ENCODE assay signal across 8 cellular contexts in the genomic region with DNA sequence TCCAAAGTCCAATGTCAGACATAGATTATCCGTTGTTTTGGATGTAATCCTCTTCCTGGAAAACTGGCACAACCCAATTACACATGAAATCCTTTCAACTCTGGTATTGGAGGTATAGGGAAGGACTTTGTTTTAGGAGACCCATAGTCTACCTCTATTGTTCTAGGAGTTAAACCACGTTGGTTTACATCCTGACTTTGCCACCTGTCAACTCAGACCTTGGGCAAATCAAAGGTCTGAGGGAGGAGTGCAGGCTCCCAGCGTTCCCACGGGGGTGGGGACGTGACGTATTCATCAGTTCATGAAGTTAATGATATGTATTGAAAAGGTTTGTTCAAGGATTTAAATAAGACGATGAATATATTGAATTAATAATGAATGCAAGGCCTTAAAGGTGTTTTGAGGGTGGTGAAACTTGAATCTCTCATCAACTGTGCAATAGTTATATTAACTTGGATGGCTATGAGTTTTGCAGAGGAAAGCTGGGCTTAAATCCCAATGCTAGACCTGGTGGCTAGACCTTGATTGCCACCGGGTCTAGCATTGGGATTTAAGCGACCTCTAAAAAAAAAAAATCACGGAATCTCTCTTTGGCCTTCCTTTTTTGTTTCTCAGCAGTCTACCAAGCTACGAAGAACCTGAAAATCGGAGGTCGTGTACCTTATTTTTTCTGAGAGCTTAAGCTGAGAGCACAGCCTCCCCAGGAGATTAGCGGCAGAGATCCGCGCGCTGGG. TPM values are rescaled to one million over a fixed set of nuclear protein-coding genes. Genes with fewer than 3 reads are reported as not detected.
DNase-seq lines count a peak whose midpoint lies in the region; ATAC-seq and TF ChIP-seq lines count a peak whose summit lies in the region.

No MANE protein-coding gene starts in this region.

- H2BK15ac ChIP-seq in IMR-90 (ENCODE audit: low read depth, low read length) = no peak overlapping the region

- H3K9ac ChIP-seq in IMR-90 (ENCODE audit: low read depth, low read length) = peak overlapping the region; percentile 10; the same call in 1 of the 2 replicates

- TF ChIP-seq CTCF in IMR-90 (conservative IDR thresholded peaks at IDR 0.05; ENCODE audit: low read depth, low read length) = no peak
- TF ChIP-seq CTCF in choroid plexus epithelial cell (conservative IDR thresholded peaks at IDR 0.05; ENCODE audit: low read depth, low read length) = no peak
- TF ChIP-seq CTCF in GM10248 (IDR thresholded peaks at IDR 0.05; ENCODE audit: control extremely low read depth, extremely low read depth, low read depth, missing control alignments) = no peak

- no peak overlapping the region for H3K23ac ChIP-seq in IMR-90 (ENCODE audit: low read depth, low read length)

- H3K4me3 ChIP-seq in IMR-90 (ENCODE audit: insufficient read depth, low read depth, low read length) = no peak overlapping the region
- peak overlapping the region; percentile 82 for H3K4me3 ChIP-seq in choroid plexus epithelial cell (ENCODE audit: low read depth, low read length)

- H3K56ac ChIP-seq in IMR-90 (ENCODE audit: extremely low read depth, insufficient read depth, low read length) = no peak overlapping the region

- BruUV-seq in IMR-90 (replicated peaks; lab: Mats Ljungman, UMichigan) = no TSS peak

- H3K27me3 Mint-ChIP-seq in naive thymus-derived CD8-positive, alpha-beta T cell = no peaks in the 10 kb centered on the region

- ATAC-seq in IMR-90 (ENCODE audit: low read depth) (no peak), HG03432 (IDR thresholded peaks at IDR 0.05; ENCODE audit: unreplicated experiment) (no peak), HG02884 (IDR thresholded peaks at IDR 0.05; ENCODE audit: unreplicated experiment) (no peak)
- ATAC-seq in naive thymus-derived CD8-positive, alpha-beta T cell = no peak

- no peak overlapping the region for H3K18ac ChIP-seq in IMR-90 (ENCODE audit: low read depth, low read length)

- H3K4ac ChIP-seq in IMR-90 (ENCODE audit: low read depth, low read length) = no peak overlapping the region

- H3K4me2 ChIP-seq in IMR-90 (ENCODE audit: low read depth, low read length) = peak overlapping the region; percentile 27

- no peak overlapping the region for H2AK5ac ChIP-seq in IMR-90 (ENCODE audit: low read depth, low read length)

- H3K4me1 Mint-ChIP-seq in naive thymus-derived CD8-positive, alpha-beta T cell = peaks cover 12 to 15% (median 13%) of the 10 kb centered on the region in 4 donors

- in situ Hi-C loops in IMR-90 (cut with MboI; ENCODE audit: low sequenced_read_pairs) = no loop called here

- POLR2A ChIA-PET in IMR-90 (lab: Charles Lee; ENCODE audit: unreplicated experiment) = interaction anchor here (0.5 kb wide), 1 partner anchor 58 kb away, joined by 6 read pairs; no protein-coding TSS in a partner anchor
- POLR2A ChIA-PET in naive thymus-derived CD8-positive, alpha-beta T cell (lab: Charles Lee) = interaction anchor here (0.5 kb wide), 1 partner anchor 209 kb away, joined by 4 read pairs; no protein-coding TSS in a partner anchor
- POLR2A ChIA-PET in GM10248 (lab: Yijun Ruan, JAX) = no interaction called here

- H2AFZ ChIP-seq in IMR-90 (replicated peaks; ENCODE audit: low read length, poor library complexity) = peak overlapping the region; percentile 74

- intact Hi-C loops in IMR-90 (cut with micrococcal nuclease) = no loop called here

- dilution Hi-C loops in IMR-90 (cut with HindIII; ENCODE audit: low sequenced_read_pairs, unreplicated experiment) = no loop called here

- H3K14ac ChIP-seq in IMR-90 (replicated peaks; ENCODE audit: low read depth, low read length) = no peak overlapping the region

- peaks cover 4% of the 10 kb centered on the region; the same call in 1 of the 2 replicates for H3K9me1 ChIP-seq in IMR-90 (ENCODE audit: insufficient read depth, low read length)

- no peaks in the 10 kb centered on the region for H3K9me3 ChIP-seq in IMR-90 (ENCODE audit: control insufficient read depth, insufficient read depth, low read length)

- peak overlapping the region; percentile 22 for H2BK5ac ChIP-seq in IMR-90 (ENCODE audit: low read depth, low read length, poor library complexity, severe bottlenecking)

- peaks cover 3% of the 10 kb centered on the region for H3K4me1 ChIP-seq in IMR-90 (ENCODE audit: control insufficient read depth, insufficient read depth, low read length)

- peak overlapping the region; percentile 18 to 93 (median 81) for H3K27ac Mint-ChIP-seq in naive thymus-derived CD8-positive, alpha-beta T cell

- H4K8ac ChIP-seq in IMR-90 (ENCODE audit: low read depth in 2 of 2, low read length in 2 of 2) = peak overlapping the region; percentile 36 to 78; a peak in 2 of 4 replicates

- no peak overlapping the region for H2BK120ac ChIP-seq in IMR-90 (ENCODE audit: low read depth, low read length)

- H3K9me3 Mint-ChIP-seq in naive thymus-derived CD8-positive, alpha-beta T cell = no peaks in the 10 kb centered on the region

- no peak for TF ChIP-seq POLR2A in IMR-90 (IDR thresholded peaks at IDR 0.05; ENCODE audit: low read depth, low read length)

- H2BK20ac ChIP-seq in IMR-90 (ENCODE audit: low read depth, low read length) = peak overlapping the region; percentile 60; the same call in 1 of the 2 replicates

- 12 to 100% methylated on average over 1 to 5 of the region's 17 CpGs for WGBS in IMR-90 (ENCODE audit: extremely low coverage in 2 of 2, insufficient read length in 1 of 2), 2 experiments

- H3K36me3 ChIP-seq in IMR-90 (ENCODE audit: control insufficient read depth, insufficient read depth, low read length) = no peaks in the 10 kb centered on the region

- no peak for TF ChIP-seq RAD21 in IMR-90 (IDR thresholded peaks at IDR 0.05; ENCODE audit: low read length)

- H3K27me3 ChIP-seq in IMR-90 (ENCODE audit: control insufficient read depth, insufficient read depth, low read length) = no peaks in the 10 kb centered on the region

- peaks cover 7 to 20% of the 10 kb centered on the region in 2 experiments for H3K79me1 ChIP-seq in IMR-90 (ENCODE audit: low read depth in 1 of 2, low read length in 2 of 2)

- H4K5ac ChIP-seq in IMR-90 (ENCODE audit: low read depth, low read length) = peak overlapping the region; percentile 55; the same call in 1 of the 2 replicates

- CTCF ChIA-PET in IMR-90 (lab: Yijun Ruan, JAX) (interaction anchor here (0.6 kb wide), 2 partner anchors 29 to 175 kb away, joined by 3 to 5 read pairs; no protein-coding TSS in a partner anchor), GM10248 (lab: Yijun Ruan, JAX) (interaction anchor here (1.4 to 2.0 kb wide), 3 partner anchors 15 to 30 kb away, joined by 3 to 5 read pairs (median 3); no protein-coding TSS in a partner anchor)

- H2AK9ac ChIP-seq in IMR-90 (replicated peaks; ENCODE audit: low read depth, low read length, poor library complexity) = no peak overlapping the region

- H4K20me1 ChIP-seq in IMR-90 (ENCODE audit: insufficient read depth, low read length) = peaks cover 21% of the 10 kb centered on the region; the same call in 1 of the 2 replicates

- H4K91ac ChIP-seq in IMR-90 (ENCODE audit: insufficient read depth, low read depth, low read length) = no peak overlapping the region

- no peaks in the 10 kb centered on the region for H3K36me3 Mint-ChIP-seq in naive thymus-derived CD8-positive, alpha-beta T cell

- DNase-seq in D341Med (ENCODE audit: low spot score) (peak; percentile 67), IMR-90 (no peak), choroid plexus epithelial cell (ENCODE audit: low read depth) (no peak), GM10248 (ENCODE audit: extremely low spot score) (no peak), ecto neural progenitor cell (ENCODE audit: low spot score) (no peak)
- DNase-seq in naive thymus-derived CD8-positive, alpha-beta T cell = no peak

- peak overlapping the region; percentile 76 to 97 (median 90) for H3K4me3 Mint-ChIP-seq in naive thymus-derived CD8-positive, alpha-beta T cell

- peak overlapping the region; percentile 30 for H3K27ac ChIP-seq in IMR-90 (ENCODE audit: insufficient read depth, low read length)

TF ChIP-seq in IMR-90, 13 proteins besides CTCF, POLR2A, EP300 and RAD21 (continues in another document):
- TF ChIP-seq, protein P1, sequence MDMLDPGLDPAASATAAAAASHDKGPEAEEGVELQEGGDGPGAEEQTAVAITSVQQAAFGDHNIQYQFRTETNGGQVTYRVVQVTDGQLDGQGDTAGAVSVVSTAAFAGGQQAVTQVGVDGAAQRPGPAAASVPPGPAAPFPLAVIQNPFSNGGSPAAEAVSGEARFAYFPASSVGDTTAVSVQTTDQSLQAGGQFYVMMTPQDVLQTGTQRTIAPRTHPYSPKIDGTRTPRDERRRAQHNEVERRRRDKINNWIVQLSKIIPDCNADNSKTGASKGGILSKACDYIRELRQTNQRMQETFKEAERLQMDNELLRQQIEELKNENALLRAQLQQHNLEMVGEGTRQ (IDR thresholded peaks at IDR 0.05; ENCODE audit: low read depth, low read length) = no peak
- TF ChIP-seq CEBPB (IDR thresholded peaks at IDR 0.05; ENCODE audit: low read depth, low read length) (no peak), MAFK (IDR thresholded peaks at IDR 0.05; ENCODE audit: low read depth, low read length) (no peak), CHD1 (IDR thresholded peaks at IDR 0.05; ENCODE audit: low read depth, low read length) (no peak), SMC3 (IDR thresholded peaks at IDR 0.05; ENCODE audit: low read depth, low read length) (no peak; the same call in 1 of the 2 replicates), FOS (IDR thresholded peaks at IDR 0.05; ENCODE audit: low read depth, low read length) (no peak), RCOR1 (IDR thresholded peaks at IDR 0.05; ENCODE audit: insufficient replicate concordance, low read length) (no peak), BHLHE40 (IDR thresholded peaks at IDR 0.05; ENCODE audit: low read depth, low read length) (no peak), NFE2L2 (IDR thresholded peaks at IDR 0.05; ENCODE audit: low read depth, low read length) (no peak), MAZ (IDR thresholded peaks at IDR 0.05; ENCODE audit: borderline replicate concordance, low read depth, low read length) (no peak), RFX5 (IDR thresholded peaks at IDR 0.05; ENCODE audit: low read depth, low read length) (no peak)

RNA-seq across cellular contexts. Expression of a gene that starts 0.7 kb away (rescaled TPM):
- total RNA-seq in IMR-90 (2012; rRNA removed) = 48.3 and 48.6 TPM in 2 replicates
- polyA plus RNA-seq in IMR-90 (2012; rRNA removed) = 16.1 and 17.9 TPM in 2 replicates
- 4.8 and 5.0 TPM in 2 replicates for polyA plus RNA-seq in IMR-90 (2012; cell fraction: cytosol; rRNA removed)
- polyA plus RNA-seq in IMR-90 (2012; cell fraction: nucleus; rRNA removed; ENCODE audit: low replicate concordance) = 10.1 and 96.9 TPM in 2 replicates
- total RNA-seq in naive thymus-derived CD8-positive, alpha-beta T cell = 10 to 100 TPM; 45.9 to 47.3 TPM
- polyA plus RNA-seq in naive thymus-derived CD8-positive, alpha-beta T cell = 10 to 100 TPM in 2 of 3 donors, 1 to 10 TPM in 1; 7.5 to 14.3 (median 11.0) TPM
